ENCODE assay signal across 14 cellular contexts in the genomic region with DNA sequence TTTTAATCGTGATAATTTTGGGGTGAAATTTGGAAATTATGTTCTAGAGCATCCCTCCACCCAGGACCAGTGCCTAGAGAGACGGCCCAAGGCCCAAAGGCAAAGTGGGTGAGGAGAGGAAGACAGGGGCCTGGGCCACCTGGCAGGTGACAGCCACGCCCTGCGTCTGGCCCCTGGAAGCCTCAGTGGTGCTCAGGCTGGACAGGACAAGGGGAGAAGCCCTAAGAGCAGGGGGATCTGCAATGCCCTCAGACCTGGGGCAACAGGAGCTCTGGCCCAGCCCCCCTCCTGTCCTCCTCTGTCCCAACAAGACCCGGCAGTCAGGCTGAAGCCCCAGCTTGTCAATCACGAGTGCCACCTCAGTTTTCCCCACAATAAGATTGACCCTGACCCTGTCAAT.
DNase-seq lines count a peak whose midpoint lies in the region; TF ChIP-seq lines count a peak whose summit lies in the region.
"Had no signal": no experiment of that assay in that cellular context is flagged by ENCODE, and none has a peak within 500 bp of the region (broad histone marks: within the 10 kb centered on the region; RNA-seq: fewer than 3 reads in every experiment).

No MANE protein-coding gene starts in this region.

- TF ChIP-seq CTCF in HFFc6 (IDR thresholded peaks at IDR 0.05) (no peak), chondrocyte (IDR thresholded peaks at IDR 0.05) (no peak), osteoblast (IDR thresholded peaks at IDR 0.05; ENCODE audit: extremely low read depth, low read depth, low read length) (no peak)

- H3K36me3 ChIP-seq in osteoblast (ENCODE audit: insufficient read depth, low read length): peaks cover 11% of the 10 kb centered on the region
- H3K36me3 ChIP-seq: HAP-1 had no signal

- H2AFZ ChIP-seq in osteoblast (ENCODE audit: low read length): no peak overlapping the region

- POLR2A ChIA-PET in HEK293T (lab: Yijun Ruan, JAX): no interaction called here

- H4K20me1 ChIP-seq in osteoblast (ENCODE audit: insufficient read depth, low read length): peaks cover 63% of the 10 kb centered on the region

- H3K27ac ChIP-seq in osteoblast (ENCODE audit: low read depth, low read length): peak overlapping the region; percentile 68

- H3K79me2 ChIP-seq in osteoblast (ENCODE audit: insufficient read depth, low read length): peaks cover 84% of the 10 kb centered on the region

- DNase-seq in HEK293T (ENCODE audit: extremely low spot score) (no peak), HFFc6 (no peak), chondrocyte (ENCODE audit: low spot score) (peak; percentile 77), osteoblast (ENCODE audit: insufficient read length, low spot score, missing footprints) (no peak), NCI-H128 (lab: John Stamatoyannopoulos, UW; ENCODE audit: unreplicated experiment) (no peak), NCI-H510A (lab: John Stamatoyannopoulos, UW) (no peak)
- DNase-seq: C1 segment of cervical spinal cord; Calu3; CD4-positive, alpha-beta memory T cell; COR-L47; DMS153; DND-41; GOT3 had no signal

- H3K36me3 Mint-ChIP-seq in HFFc6 (ENCODE audit: low read depth) (no peaks in the 10 kb centered on the region), chondrocyte (ENCODE audit: low read depth) (no peaks in the 10 kb centered on the region)
- H3K36me3 Mint-ChIP-seq: CD4-positive, alpha-beta memory T cell had no signal

- no peak overlapping the region for H3K4me2 ChIP-seq in osteoblast (ENCODE audit: insufficient read depth, low read length)

- CTCF ChIA-PET in HEK293T (lab: Yijun Ruan, JAX): no interaction called here

- H3K9me3 Mint-ChIP-seq in HFFc6 (no peaks in the 10 kb centered on the region), chondrocyte (ENCODE audit: low read depth) (no peaks in the 10 kb centered on the region)

- H3K9me3 ChIP-seq in osteoblast (ENCODE audit: low read depth, low read length): no peaks in the 10 kb centered on the region
- H3K9me3 ChIP-seq: HAP-1 had no signal

- H3K27me3 ChIP-seq in osteoblast (ENCODE audit: insufficient read depth, low read length): no peaks in the 10 kb centered on the region

- H3K4me1 ChIP-seq in osteoblast (ENCODE audit: insufficient read depth, low read length): peaks cover 29% of the 10 kb centered on the region
- H3K4me1 ChIP-seq: HAP-1 had no signal

- H3K4me3 ChIP-seq in osteoblast (ENCODE audit: insufficient read depth, low read length): no peak overlapping the region
- H3K4me3 ChIP-seq: HAP-1 had no signal

- H3K4me1 Mint-ChIP-seq in HFFc6 (ENCODE audit: low read depth): peaks cover 33% of the 10 kb centered on the region
- peaks cover 17% of the 10 kb centered on the region for H3K4me1 Mint-ChIP-seq in chondrocyte (ENCODE audit: low read depth)
- H3K4me1 Mint-ChIP-seq: CD4-positive, alpha-beta memory T cell had no signal

- H3K27ac Mint-ChIP-seq in HFFc6 (peak overlapping the region; percentile 88), chondrocyte (ENCODE audit: unreplicated experiment) (no peak overlapping the region)
- H3K27ac Mint-ChIP-seq: CD4-positive, alpha-beta memory T cell had no signal

- H3K27me3 Mint-ChIP-seq in HFFc6 (ENCODE audit: insufficient read depth) (peaks cover 2% of the 10 kb centered on the region), chondrocyte (ENCODE audit: low read depth) (no peaks in the 10 kb centered on the region)

- H3K4me3 Mint-ChIP-seq in HFFc6 (no peak overlapping the region), chondrocyte (ENCODE audit: unreplicated experiment) (no peak overlapping the region)
- H3K4me3 Mint-ChIP-seq: CD4-positive, alpha-beta memory T cell had no signal

TF ChIP-seq in HEK293T, 16 proteins besides CTCF, POLR2A, EP300 and RAD21:
- TF ChIP-seq FOXA1 (IDR thresholded peaks at IDR 0.05) (no peak), ARNT (IDR thresholded peaks at IDR 0.05) (no peak), LEF1 (IDR thresholded peaks at IDR 0.05; ENCODE audit: borderline replicate concordance) (no peak)
- TF ChIP-seq, protein P1, sequence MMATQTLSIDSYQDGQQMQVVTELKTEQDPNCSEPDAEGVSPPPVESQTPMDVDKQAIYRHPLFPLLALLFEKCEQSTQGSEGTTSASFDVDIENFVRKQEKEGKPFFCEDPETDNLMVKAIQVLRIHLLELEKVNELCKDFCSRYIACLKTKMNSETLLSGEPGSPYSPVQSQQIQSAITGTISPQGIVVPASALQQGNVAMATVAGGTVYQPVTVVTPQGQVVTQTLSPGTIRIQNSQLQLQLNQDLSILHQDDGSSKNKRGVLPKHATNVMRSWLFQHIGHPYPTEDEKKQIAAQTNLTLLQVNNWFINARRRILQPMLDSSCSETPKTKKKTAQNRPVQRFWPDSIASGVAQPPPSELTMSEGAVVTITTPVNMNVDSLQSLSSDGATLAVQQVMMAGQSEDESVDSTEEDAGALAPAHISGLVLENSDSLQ (IDR thresholded peaks at IDR 0.05): peak; percentile 17; the same call in 1 of the 2 replicates
